Comparison of ENCODE assay signal across 8 cellular contexts in the genomic region with DNA sequence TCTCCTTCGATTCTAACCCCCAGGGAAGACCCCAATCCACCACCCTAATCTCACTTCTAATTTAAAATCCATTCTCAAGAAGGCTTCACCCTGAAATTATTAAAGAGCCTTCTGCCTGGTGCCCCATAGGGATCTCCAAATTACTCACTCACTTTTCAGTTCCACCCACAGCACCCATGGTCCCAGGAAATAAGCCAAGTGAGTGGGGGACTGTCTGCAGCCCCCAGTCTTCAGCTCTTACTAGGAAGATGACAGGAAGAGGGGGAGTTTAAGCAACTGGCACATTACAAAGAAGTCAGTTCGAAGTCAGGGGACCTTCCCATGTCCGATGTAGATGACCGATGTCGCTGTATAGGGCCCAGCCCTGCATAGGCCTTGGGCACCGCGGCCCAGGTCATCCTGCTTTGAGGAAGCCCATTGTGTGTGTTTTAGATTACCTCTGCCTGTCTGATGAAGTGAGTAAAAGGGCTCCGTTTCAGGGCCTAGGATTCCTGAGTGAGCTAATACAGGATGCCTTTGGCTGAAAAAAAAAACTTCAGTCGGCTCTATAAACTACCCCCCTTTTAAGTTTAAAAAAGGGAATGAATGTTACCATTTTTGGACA. TPM values are rescaled to one million over a fixed set of nuclear protein-coding genes. Genes with fewer than 3 reads are reported as not detected.
A peak's percentile ranks its signal among the peaks of the same experiment; 100 is the strongest.
DNase-seq lines count a peak whose midpoint lies in the region; ATAC-seq and TF ChIP-seq lines count a peak whose summit lies in the region.

No MANE protein-coding gene starts in this region.

- no peak for ATAC-seq in GM21723 (IDR thresholded peaks at IDR 0.05; ENCODE audit: unreplicated experiment)
- ATAC-seq in HG03520 (IDR thresholded peaks at IDR 0.05; ENCODE audit: unreplicated experiment): no peak

- H3K9ac ChIP-seq in GM23248 (peak overlapping the region; percentile 97), rectal smooth muscle tissue (ENCODE audit: low read length) (peak overlapping the region; percentile 2)

- H3K9me3 ChIP-seq in GM23248 (ENCODE audit: low read depth): no peaks in the 10 kb centered on the region

- peak overlapping the region; percentile 95 for H3K4me2 ChIP-seq in GM23248 (ENCODE audit: unreplicated experiment)

- H3K9me3 Mint-ChIP-seq in T-helper 1 cell treated with Interleukin-12 subunit alpha and Interleukin-12 subunit beta and Interleukin-4 antibody, amounts not matched to agents 30 μg/mL and 1 μg/mL, for 36 hours: peaks cover 11% of the 10 kb centered on the region

- H3K79me2 ChIP-seq in GM23248 (ENCODE audit: insufficient read depth): peaks cover 71% of the 10 kb centered on the region

- no peak overlapping the region for H2AFZ ChIP-seq in GM23248

- H3K27me3 Mint-ChIP-seq in T-helper 1 cell treated with Interleukin-12 subunit alpha and Interleukin-12 subunit beta and Interleukin-4 antibody, amounts not matched to agents 30 μg/mL and 1 μg/mL, for 36 hours (ENCODE audit: low read depth): peaks cover 18% of the 10 kb centered on the region

- peak overlapping the region; percentile 53 for H3K27ac Mint-ChIP-seq in T-helper 1 cell treated with Interleukin-12 subunit alpha and Interleukin-12 subunit beta and Interleukin-4 antibody, amounts not matched to agents 30 μg/mL and 1 μg/mL, for 36 hours

- peaks cover 11% of the 10 kb centered on the region; the same call in 1 of the 2 replicates for H3K36me3 ChIP-seq in GM23248 (ENCODE audit: low read depth)
- H3K36me3 ChIP-seq in rectal smooth muscle tissue (ENCODE audit: control insufficient read depth, insufficient read depth, low read length): peaks cover 2% of the 10 kb centered on the region

- H3K27ac ChIP-seq in GM23248: peak overlapping the region; percentile 91
- H3K27ac ChIP-seq in rectal smooth muscle tissue (ENCODE audit: low read depth, low read length): peak overlapping the region; percentile 100

- peaks cover 28% of the 10 kb centered on the region for H4K20me1 ChIP-seq in GM23248 (ENCODE audit: insufficient read depth)

- TF ChIP-seq CTCF in fibroblast of mammary gland (conservative IDR thresholded peaks at IDR 0.05; ENCODE audit: control insufficient read depth, insufficient read depth, low read depth, low read length): no peak

- H3K4me3 Mint-ChIP-seq in T-helper 1 cell treated with Interleukin-12 subunit alpha and Interleukin-12 subunit beta and Interleukin-4 antibody, amounts not matched to agents 30 μg/mL and 1 μg/mL, for 36 hours: peak overlapping the region; percentile 75

- peaks cover 52% of the 10 kb centered on the region for H3F3A ChIP-seq in GM23248 (ENCODE audit: insufficient read depth)

- peaks cover 14% of the 10 kb centered on the region for H3K4me1 Mint-ChIP-seq in T-helper 1 cell treated with Interleukin-12 subunit alpha and Interleukin-12 subunit beta and Interleukin-4 antibody, amounts not matched to agents 30 μg/mL and 1 μg/mL, for 36 hours (ENCODE audit: low read depth)

- no peaks in the 10 kb centered on the region for H3K9me2 ChIP-seq in GM23248 (ENCODE audit: insufficient read depth)

- H3K36me3 Mint-ChIP-seq in T-helper 1 cell treated with Interleukin-12 subunit alpha and Interleukin-12 subunit beta and Interleukin-4 antibody, amounts not matched to agents 30 μg/mL and 1 μg/mL, for 36 hours (ENCODE audit: low read depth): peaks cover 14% of the 10 kb centered on the region

- in situ Hi-C loops in GM23248 (cut with MboI): no loop called here

- H3K4me3 ChIP-seq in GM23248 (peak overlapping the region; percentile 96), fibroblast of mammary gland (ENCODE audit: control insufficient read depth, low read depth, low read length) (peak overlapping the region; percentile 91), rectal smooth muscle tissue (ENCODE audit: low read length) (peak overlapping the region; percentile 78)

- H3K27me3 ChIP-seq in GM23248 (replicated peaks; ENCODE audit: insufficient read depth): no peaks in the 10 kb centered on the region
- H3K27me3 ChIP-seq in rectal smooth muscle tissue (ENCODE audit: control insufficient read depth, insufficient read depth, low read length): no peaks in the 10 kb centered on the region

- DNase-seq in GM23248: no peak
- no peak for DNase-seq in fibroblast of mammary gland (ENCODE audit: low read depth)
- no peak for DNase-seq in DMS153 treated with DMSO at 0.1 percent for 48 hours (lab: John Stamatoyannopoulos, UW; ENCODE audit: unreplicated experiment)
- no peak for DNase-seq in NCI-H446 treated with DMSO at 0.1 percent for 48 hours (lab: John Stamatoyannopoulos, UW)

- WGBS in GM23248 (ENCODE audit: low coverage in 1 of 2, low lambda C conversion rate in 2 of 2, missing lambda C conversion rate in 2 of 2), 2 experiments: 2% methylated on average over 9 of the region's 9 CpGs

- peaks cover 55% of the 10 kb centered on the region for H3K4me1 ChIP-seq in GM23248 (ENCODE audit: insufficient read depth)
- H3K4me1 ChIP-seq in rectal smooth muscle tissue (ENCODE audit: control insufficient read depth, insufficient read depth, low read length): peaks cover 55% of the 10 kb centered on the region

RNA-seq across cellular contexts. Expression of gene ACTN1, which starts 1.9 kb away (rescaled TPM):
- total RNA-seq in GM23248 (2014; rRNA removed; shearing (Covaris generic)): 403 and 414 TPM in 2 replicates
- 593 and 597 TPM in 2 replicates for polyA plus RNA-seq in GM23248 (2016; fragmentation: Nextera tagmentation; extraction: Ambion mirVana)
